8 cellular contexts compared by ENCODE assay signal in the genomic region with DNA sequence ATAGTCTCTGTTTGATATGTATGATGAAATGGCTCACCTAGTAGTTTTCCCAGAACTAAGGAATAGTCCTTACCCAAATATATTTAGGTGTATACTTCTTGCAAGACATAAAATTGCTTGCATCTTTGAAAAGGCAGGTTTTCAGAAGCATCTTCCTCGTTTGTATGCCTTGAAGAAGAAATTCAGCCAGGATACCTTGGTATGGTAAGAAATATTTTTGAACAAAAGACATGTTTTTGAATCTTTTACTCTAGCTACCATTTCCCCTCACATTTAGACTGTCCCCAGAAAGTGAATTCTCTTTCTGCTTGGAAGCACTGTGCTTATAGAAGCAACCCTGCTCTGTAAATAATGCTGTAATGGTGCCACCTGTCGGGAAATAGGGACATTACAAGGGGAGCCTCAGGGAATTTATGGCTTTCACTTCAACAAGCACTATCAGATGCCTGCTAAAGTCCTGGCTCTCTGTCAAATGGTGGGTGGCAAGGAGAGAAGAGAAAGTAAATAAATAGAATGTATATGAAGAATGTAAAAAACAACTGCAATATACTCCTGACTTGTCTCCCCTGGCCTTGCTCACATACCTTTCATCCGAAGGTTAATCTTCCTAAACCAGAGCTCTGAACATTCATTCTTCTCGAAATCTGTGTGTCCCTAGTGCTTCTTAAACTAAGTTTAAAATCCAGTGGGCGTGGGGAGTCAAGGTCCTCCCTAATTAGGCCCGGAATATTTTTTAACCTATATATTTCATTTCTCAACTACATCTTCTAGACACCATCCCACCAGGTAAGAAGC. TPM values are rescaled to one million over a fixed set of nuclear protein-coding genes. Genes with fewer than 3 reads are reported as not detected.
A peak's percentile ranks its signal among the peaks of the same experiment; 100 is the strongest.
DNase-seq lines count a peak whose midpoint lies in the region; ATAC-seq, FAIRE-seq and TF ChIP-seq lines count a peak whose summit lies in the region.

No MANE protein-coding gene starts in this region.

- TF ChIP-seq RAD21 in Ishikawa (IDR thresholded peaks at IDR 0.05; ENCODE audit: low read depth), result peak; percentile 87

- H3K4me1 ChIP-seq in Peyer's patch, result peaks cover 0 to under 1% (median under 1%) of the 10 kb centered on the region in 4 donors
- H3K4me1 ChIP-seq in upper lobe of right lung, result peaks cover 5% of the 10 kb centered on the region

- no peak overlapping the region for H3K4me3 Mint-ChIP-seq in activated T-helper 1 cell treated with anti-CD3 and anti-CD28 coated beads, Interleukin-12 subunit alpha, Interleukin-12 subunit beta, Interleukin-2, Interleukin-4 antibody, amounts not matched to agents 30 ng/mL and 10 ng/mL and 1 ng/mL, durations not matched to agents 14 hours and 24 hours and 36 hours

- no peaks in the 10 kb centered on the region for H3K9me3 Mint-ChIP-seq in activated T-helper 1 cell treated with anti-CD3 and anti-CD28 coated beads, Interleukin-12 subunit alpha, Interleukin-12 subunit beta, Interleukin-2, Interleukin-4 antibody, amounts not matched to agents 30 ng/mL and 10 ng/mL and 1 ng/mL, durations not matched to agents 14 hours and 24 hours and 36 hours

- TF ChIP-seq CTCF in GM12874 (IDR thresholded peaks at IDR 0.05; ENCODE audit: insufficient read depth, low read depth, low read length) (peak; percentile 73), Peyer's patch (IDR thresholded peaks at IDR 0.05) (peak; percentile 71 to 88 (median 86)), upper lobe of right lung (IDR thresholded peaks at IDR 0.05) (peak; percentile 93)

- peaks cover 13% of the 10 kb centered on the region for H3K4me1 Mint-ChIP-seq in activated T-helper 1 cell treated with anti-CD3 and anti-CD28 coated beads, Interleukin-12 subunit alpha, Interleukin-12 subunit beta, Interleukin-2, Interleukin-4 antibody, amounts not matched to agents 30 ng/mL and 10 ng/mL and 1 ng/mL, durations not matched to agents 14 hours and 24 hours and 36 hours (ENCODE audit: low read depth)

- H3K27ac ChIP-seq in Peyer's patch (no peak overlapping the region), upper lobe of right lung (no peak overlapping the region)

- intact Hi-C loops in activated T-helper 1 cell treated with anti-CD3 and anti-CD28 coated beads, Interleukin-12 subunit alpha, Interleukin-12 subunit beta, Interleukin-2, Interleukin-4 antibody, amounts not matched to agents 30 ng/mL and 10 ng/mL and 1 ng/mL, durations not matched to agents 14 hours and 24 hours and 36 hours (cut with micrococcal nuclease), result loop anchor here (1.0 to 2.0 kb wide), 3 partner anchors 8 to 429 kb away; no protein-coding TSS in a partner anchor
- intact Hi-C loops in upper lobe of right lung (cut with DNase I), result no loop called here

- peaks cover 59% of the 10 kb centered on the region for H3K27me3 Mint-ChIP-seq in activated T-helper 1 cell treated with anti-CD3 and anti-CD28 coated beads, Interleukin-12 subunit alpha, Interleukin-12 subunit beta, Interleukin-2, Interleukin-4 antibody, amounts not matched to agents 30 ng/mL and 10 ng/mL and 1 ng/mL, durations not matched to agents 14 hours and 24 hours and 36 hours (ENCODE audit: insufficient read depth)

- no peaks in the 10 kb centered on the region for H3K36me3 ChIP-seq in Peyer's patch
- H3K36me3 ChIP-seq in upper lobe of right lung, result no peaks in the 10 kb centered on the region

- H3K9me3 ChIP-seq in Peyer's patch (no peaks in the 10 kb centered on the region), upper lobe of right lung (no peaks in the 10 kb centered on the region)

- TF ChIP-seq EP300 in Ishikawa (IDR thresholded peaks at IDR 0.05; ENCODE audit: borderline replicate concordance), result no peak

- no peak overlapping the region for H3K27ac Mint-ChIP-seq in activated T-helper 1 cell treated with anti-CD3 and anti-CD28 coated beads, Interleukin-12 subunit alpha, Interleukin-12 subunit beta, Interleukin-2, Interleukin-4 antibody, amounts not matched to agents 30 ng/mL and 10 ng/mL and 1 ng/mL, durations not matched to agents 14 hours and 24 hours and 36 hours

- peak in 2 of 3 donors; percentile 68 to 93 for DNase-seq in Peyer's patch
- DNase-seq in activated T-helper 1 cell treated with anti-CD3 and anti-CD28 coated beads, Interleukin-12 subunit alpha, Interleukin-12 subunit beta, Interleukin-2, Interleukin-4 antibody, amounts not matched to agents 30 ng/mL and 10 ng/mL and 1 ng/mL, durations not matched to agents 14 hours and 24 hours and 36 hours (ENCODE audit: low spot score), result peak; percentile 60
- peak; percentile 57 for DNase-seq in fibroblast of the conjunctiva (ENCODE audit: low read depth)
- DNase-seq in occipital lobe (lab: John Stamatoyannopoulos, UW), result peak; percentile 52
- no peak for DNase-seq in upper lobe of right lung

- TF ChIP-seq POLR2A in Peyer's patch (IDR thresholded peaks at IDR 0.05), result no peak

- ATAC-seq in upper lobe of right lung, result peak; percentile 91

- H3K27me3 ChIP-seq in Peyer's patch (no peaks in the 10 kb centered on the region), upper lobe of right lung (peaks cover 10% of the 10 kb centered on the region)

- no peak overlapping the region for H3K4me3 ChIP-seq in Peyer's patch
- no peak overlapping the region for H3K4me3 ChIP-seq in upper lobe of right lung

- FAIRE-seq in A204.1 (lab: Jason Lieb, UNC), result peak; percentile 95

- no peaks in the 10 kb centered on the region for H3K36me3 Mint-ChIP-seq in activated T-helper 1 cell treated with anti-CD3 and anti-CD28 coated beads, Interleukin-12 subunit alpha, Interleukin-12 subunit beta, Interleukin-2, Interleukin-4 antibody, amounts not matched to agents 30 ng/mL and 10 ng/mL and 1 ng/mL, durations not matched to agents 14 hours and 24 hours and 36 hours (ENCODE audit: low read depth)

TF ChIP-seq in Ishikawa, 13 proteins besides CTCF, POLR2A, EP300 and RAD21:
- no peak for TF ChIP-seq TAF1 (IDR thresholded peaks at IDR 0.05; ENCODE audit: low read depth)

RNA-seq across cellular contexts. Expression of a gene that starts 6.1 kb away (rescaled TPM):
- total RNA-seq in Peyer's patch (under 1 TPM in 1 of 4 donors, not detected in 3; 0.40 TPM), occipital lobe (17.0 TPM), upper lobe of right lung (0.61 TPM)
- 0.61 and 0.75 TPM in 2 replicates for total RNA-seq in activated T-helper 1 cell treated with anti-CD3 and anti-CD28 coated beads, Interleukin-12 subunit alpha, Interleukin-12 subunit beta, Interleukin-2, Interleukin-4 antibody, amounts not matched to agents 30 ng/mL and 10 ng/mL and 1 ng/mL, durations not matched to agents 14 hours and 24 hours and 36 hours

RNA-seq across cellular contexts. Expression of a gene that starts 13.6 kb away (rescaled TPM):
- total RNA-seq in Peyer's patch, result not detected
- not detected in 2 replicates for total RNA-seq in activated T-helper 1 cell treated with anti-CD3 and anti-CD28 coated beads, Interleukin-12 subunit alpha, Interleukin-12 subunit beta, Interleukin-2, Interleukin-4 antibody, amounts not matched to agents 30 ng/mL and 10 ng/mL and 1 ng/mL, durations not matched to agents 14 hours and 24 hours and 36 hours
- total RNA-seq in occipital lobe, result not detected
- not detected for total RNA-seq in upper lobe of right lung

RNA-seq across cellular contexts. Expression of a gene that starts 32.2 kb away (rescaled TPM):
- total RNA-seq in Peyer's patch, result 10 to 100 TPM; 16.5 to 40.8 (median 33.7) TPM
- 33.3 and 36.1 TPM in 2 replicates for total RNA-seq in activated T-helper 1 cell treated with anti-CD3 and anti-CD28 coated beads, Interleukin-12 subunit alpha, Interleukin-12 subunit beta, Interleukin-2, Interleukin-4 antibody, amounts not matched to agents 30 ng/mL and 10 ng/mL and 1 ng/mL, durations not matched to agents 14 hours and 24 hours and 36 hours
- total RNA-seq in occipital lobe, result 38.8 TPM
- total RNA-seq in upper lobe of right lung, result 34.5 TPM

Comparison
In these comparisons a context has a peak if more than half of its experiments do, and no peak if none do; other contexts are left out.
1. RNA of a gene that starts 6.1 kb away (total RNA-seq): 17.0 TPM in occipital lobe (single experiment); 0.61 to 0.75 TPM in activated T-helper 1 cell treated with anti-CD3 and anti-CD28 coated beads, Interleukin-12 subunit alpha, Interleukin-12 subunit beta, Interleukin-2, Interleukin-4 antibody, amounts not matched to agents 30 ng/mL and 10 ng/mL and 1 ng/mL, durations not matched to agents 14 hours and 24 hours and 36 hours, 0.61 TPM in upper lobe of right lung (single experiment) and 0.40 TPM in Peyer's patch; every median in the first group is over 10 times any median in the second.
2. Peak in every context shown above with its lines, with median percentiles within 50 percentile points of each other: CTCF ChIP-seq.